In the genomic region with DNA sequence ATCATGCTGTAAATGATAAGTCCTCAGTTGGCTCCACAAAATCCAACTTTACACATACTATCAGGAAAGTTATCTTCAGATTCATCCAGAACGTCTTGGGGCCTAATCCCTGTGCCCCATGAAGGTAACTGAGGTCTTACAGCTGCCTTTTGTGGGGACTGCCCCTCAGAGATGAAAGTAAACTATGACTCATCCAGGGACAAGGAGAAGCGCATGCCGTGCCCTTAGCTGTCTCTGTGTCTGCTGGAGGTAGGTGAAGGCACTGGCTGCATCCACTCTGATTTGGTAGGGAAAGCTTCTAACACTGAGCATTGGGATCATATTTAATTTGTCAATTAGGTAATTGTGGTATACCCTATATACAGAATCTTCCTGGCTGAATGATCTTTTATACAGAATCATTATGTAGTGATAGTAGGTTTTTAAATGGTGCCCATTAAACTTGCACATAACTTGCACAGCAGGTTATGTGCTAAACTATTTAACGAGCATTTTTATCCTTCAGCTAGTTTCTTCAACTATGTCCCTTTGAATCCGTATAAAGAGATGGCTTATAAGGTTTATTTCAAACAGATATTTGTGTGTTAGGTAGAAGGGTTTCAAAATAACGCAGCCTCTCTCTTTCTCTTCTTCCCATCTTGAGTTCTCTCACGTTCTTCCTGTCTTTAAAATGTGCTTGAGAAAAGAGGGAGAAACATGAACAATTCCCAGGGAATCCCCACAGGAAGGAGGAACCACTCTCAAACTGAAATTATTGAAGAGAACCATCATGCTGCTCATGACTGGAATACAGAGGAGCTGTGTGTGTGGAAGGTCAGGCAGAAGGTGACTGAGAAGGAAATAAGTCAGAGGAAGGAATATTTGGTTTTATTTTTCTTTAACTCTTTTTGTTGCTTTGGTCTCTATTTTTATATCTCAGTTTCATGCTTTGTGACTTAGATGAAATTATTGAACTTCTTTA, we compare ENCODE assay signal across 10 cellular contexts.
DNase-seq lines count a peak whose midpoint lies in the region; ATAC-seq, FAIRE-seq and TF ChIP-seq lines count a peak whose summit lies in the region.
"Had no signal": no experiment of that assay in that cellular context is flagged by ENCODE, and none has a peak within 500 bp of the region (broad histone marks: within the 10 kb centered on the region; RNA-seq: fewer than 3 reads in every experiment).

No MANE protein-coding gene starts in this region.

- POLR2A ChIA-PET in GM10248 (lab: Yijun Ruan, JAX) = no interaction called here

- CTCF ChIA-PET in GM10248 (lab: Yijun Ruan, JAX) = interaction anchor here (1.2 to 1.5 kb wide), 2 partner anchors 17 to 22 kb away, joined by 3 to 4 read pairs; no protein-coding TSS in a partner anchor

- in situ Hi-C loops in brain microvascular endothelial cell (cut with HindIII; ENCODE audit: low pct_ligation_motif_present, low sequenced_read_pairs) = no loop called here

- TF ChIP-seq EP300 in sigmoid colon (IDR thresholded peaks at IDR 0.05) = no peak

- H3K9me3 ChIP-seq in sigmoid colon = no peaks in the 10 kb centered on the region
- no peaks in the 10 kb centered on the region for H3K9me3 ChIP-seq in aorta (ENCODE audit: control insufficient read depth, low read length)

- intact Hi-C loops in sigmoid colon (cut with DNase I) = no loop called here
- intact Hi-C loops in aorta (cut with DNase I) = no loop called here

- H3K27ac ChIP-seq in brain microvascular endothelial cell (peak overlapping the region; percentile 19), sigmoid colon (no peak overlapping the region), aorta (ENCODE audit: low read depth in 1 of 2, low read length in 2 of 2) (no peak overlapping the region)

- TF ChIP-seq CTCF in GM10248 (IDR thresholded peaks at IDR 0.05; ENCODE audit: control extremely low read depth, extremely low read depth, low read depth, missing control alignments) (no peak), brain microvascular endothelial cell (IDR thresholded peaks at IDR 0.05; ENCODE audit: low read depth, low read length, missing control alignments) (no peak), sigmoid colon (IDR thresholded peaks at IDR 0.05) (no peak)

- H3K4me3 ChIP-seq in brain microvascular endothelial cell (ENCODE audit: low read depth, low read length) = no peak overlapping the region
- no peak overlapping the region for H3K4me3 ChIP-seq in sigmoid colon
- H3K4me3 ChIP-seq in aorta (ENCODE audit: low read length in 2 of 2) = no peak overlapping the region

- no peak for TF ChIP-seq POLR2A in sigmoid colon (IDR thresholded peaks at IDR 0.05)

- H3K36me3 ChIP-seq in brain microvascular endothelial cell (replicated peaks) (no peaks in the 10 kb centered on the region), sigmoid colon (no peaks in the 10 kb centered on the region), aorta (ENCODE audit: control insufficient read depth in 1 of 2, insufficient read depth in 2 of 2, low read length in 1 of 2) (no peaks in the 10 kb centered on the region)

- ATAC-seq in HG03045 (IDR thresholded peaks at IDR 0.05; ENCODE audit: unreplicated experiment) (peak; percentile 94), aorta (ENCODE audit: low FRiP score) (no peak)

- H3K4me1 ChIP-seq in sigmoid colon (no peaks in the 10 kb centered on the region), aorta (ENCODE audit: control insufficient read depth in 1 of 2, insufficient read depth in 2 of 2, low read length in 2 of 2) (no peaks in the 10 kb centered on the region)

- 70% methylated on average over 7 of the region's 7 CpGs for WGBS in sigmoid colon, 2 donors
- WGBS in aorta, 2 donors = 85 to 88% methylated on average over 7 of the region's 7 CpGs

- no peaks in the 10 kb centered on the region for H3K27me3 ChIP-seq in brain microvascular endothelial cell (replicated peaks)
- no peaks in the 10 kb centered on the region for H3K27me3 ChIP-seq in sigmoid colon
- H3K27me3 ChIP-seq in aorta (ENCODE audit: control insufficient read depth in 1 of 2, insufficient read depth in 2 of 2, low read length in 1 of 2) = no peaks in the 10 kb centered on the region

- no peak for FAIRE-seq in GM19239 (lab: Jason Lieb, UNC)

- DNase-seq in GM10248 (ENCODE audit: extremely low spot score) = peak; percentile 21
- DNase-seq in GM19239 (ENCODE audit: insufficient read length, low spot score) = peak; percentile 2
- DNase-seq in brain microvascular endothelial cell = no peak
- DNase-seq in cerebellar nuclear complex (lab: John Stamatoyannopoulos, UW) = no peak
- DNase-seq in sigmoid colon = no peak
- no peak for DNase-seq in RKO (ENCODE audit: low spot score)
- DNase-seq in aorta = no peak
- DNase-seq: kidney glomerular epithelial cell, T1000 had no signal

Comparison
In these comparisons a context has a peak if more than half of its experiments do, and no peak if none do; other contexts are left out.
1. DNase-seq: peak in GM10248 (single experiment) and GM19239 (single experiment); none in brain microvascular endothelial cell (single experiment), cerebellar nuclear complex (0 of 2), sigmoid colon (single experiment), RKO (single experiment) and aorta (0 of 2).